In genomic region chr2:216216951-216217903, GRCh38 we compare ENCODE assay signal across 8 cellular contexts.
DNase-seq lines count a peak whose midpoint lies in the region; ATAC-seq and TF ChIP-seq lines count a peak whose summit lies in the region.

No MANE protein-coding gene starts in this region.

- peak overlapping the region; percentile 42 for H3K27ac ChIP-seq in cardiac muscle cell
- no peak overlapping the region for H3K27ac ChIP-seq in Panc1 (ENCODE audit: low read length)

- H3K27ac Mint-ChIP-seq in stimulated activated naive CD8-positive, alpha-beta T cell treated with anti-CD3 and anti-CD28 coated beads, Interleukin-15, Interleukin-2, amounts not matched to agents 100 ng/mL and 50 ng/mL, for 24 hours: peak overlapping the region; percentile 64

- in situ Hi-C loops in Panc1 (cut with HindIII; ENCODE audit: low pct_unique_long_range_greater_than_20kb, low sequenced_read_pairs): no loop called here

- no peaks in the 10 kb centered on the region for H3K27me3 ChIP-seq in cardiac muscle cell
- H3K27me3 ChIP-seq in Panc1 (ENCODE audit: control insufficient read depth, insufficient read depth, low read length): no peaks in the 10 kb centered on the region

- TF ChIP-seq CTCF in cardiac muscle cell (IDR thresholded peaks at IDR 0.05; ENCODE audit: low read depth, low read length) (no peak), Panc1 (IDR thresholded peaks at IDR 0.05) (no peak), epithelial cell of proximal tubule (conservative IDR thresholded peaks at IDR 0.05; ENCODE audit: low read depth, low read length) (no peak)

- peaks cover 46% of the 10 kb centered on the region for H3K4me1 Mint-ChIP-seq in stimulated activated naive CD8-positive, alpha-beta T cell treated with anti-CD3 and anti-CD28 coated beads, Interleukin-15, Interleukin-2, amounts not matched to agents 100 ng/mL and 50 ng/mL, for 24 hours (ENCODE audit: low read depth)

- DNase-seq in cardiac muscle cell (ENCODE audit: low read depth in 1 of 2, low spot score in 1 of 2) (peak in 1 of 2 donors; percentile 44), Right ventricle myocardium inferior (ENCODE audit: missing footprints) (no peak), Panc1 (ENCODE audit: low read depth, low spot score) (peak; percentile 81), epithelial cell of proximal tubule (ENCODE audit: low read depth) (no peak), GM19238 (ENCODE audit: insufficient read length, low spot score) (no peak), RPMI8226 (no peak)

- H3K27me3 Mint-ChIP-seq in stimulated activated naive CD8-positive, alpha-beta T cell treated with anti-CD3 and anti-CD28 coated beads, Interleukin-15, Interleukin-2, amounts not matched to agents 100 ng/mL and 50 ng/mL, for 24 hours: no peaks in the 10 kb centered on the region

- H3K9me3 ChIP-seq in cardiac muscle cell (ENCODE audit: low read depth) (no peaks in the 10 kb centered on the region), Panc1 (ENCODE audit: control insufficient read depth, insufficient read depth, low read depth, low read length) (no peaks in the 10 kb centered on the region)

- CTCF ChIA-PET in Panc1 (lab: Charles Lee): no interaction called here

- BruUV-seq in Panc1 (replicated peaks; lab: Mats Ljungman, UMichigan): no TSS peak

- no peaks in the 10 kb centered on the region for H3K36me3 ChIP-seq in cardiac muscle cell
- no peaks in the 10 kb centered on the region for H3K36me3 ChIP-seq in Panc1 (ENCODE audit: control insufficient read depth, insufficient read depth, low read length)

- ATAC-seq in Right ventricle myocardium inferior: no peak
- ATAC-seq in Panc1: peak; percentile 66
- no peak for ATAC-seq in HG03342 (IDR thresholded peaks at IDR 0.05; ENCODE audit: unreplicated experiment)

- intact Hi-C loops in Right ventricle myocardium inferior (cut with DNase I) (no loop called here), Panc1 (cut with micrococcal nuclease; ENCODE audit: unreplicated experiment) (no loop called here)

- no peaks in the 10 kb centered on the region for H3K9me3 Mint-ChIP-seq in stimulated activated naive CD8-positive, alpha-beta T cell treated with anti-CD3 and anti-CD28 coated beads, Interleukin-15, Interleukin-2, amounts not matched to agents 100 ng/mL and 50 ng/mL, for 24 hours

- H3K36me3 Mint-ChIP-seq in stimulated activated naive CD8-positive, alpha-beta T cell treated with anti-CD3 and anti-CD28 coated beads, Interleukin-15, Interleukin-2, amounts not matched to agents 100 ng/mL and 50 ng/mL, for 24 hours (ENCODE audit: low read depth): peaks cover 36% of the 10 kb centered on the region

- POLR2A ChIA-PET in Panc1 (lab: Charles Lee): no interaction called here

- peak overlapping the region; percentile 1 for H3K4me3 Mint-ChIP-seq in stimulated activated naive CD8-positive, alpha-beta T cell treated with anti-CD3 and anti-CD28 coated beads, Interleukin-15, Interleukin-2, amounts not matched to agents 100 ng/mL and 50 ng/mL, for 24 hours

- no peak overlapping the region for H3K4me3 ChIP-seq in cardiac muscle cell
- no peak overlapping the region for H3K4me3 ChIP-seq in Panc1 (ENCODE audit: low read depth in 2 of 2, low read length in 2 of 2)
- peak overlapping the region; percentile 15 for H3K4me3 ChIP-seq in epithelial cell of proximal tubule (ENCODE audit: low read depth, low read length)

- no peaks in the 10 kb centered on the region for H3K4me1 ChIP-seq in cardiac muscle cell (ENCODE audit: low read depth)
- peaks cover 6% of the 10 kb centered on the region for H3K4me1 ChIP-seq in Panc1 (ENCODE audit: control insufficient read depth, insufficient read depth, low read length)
